ENCODE assay signal across 12 cellular contexts in the genomic region with DNA sequence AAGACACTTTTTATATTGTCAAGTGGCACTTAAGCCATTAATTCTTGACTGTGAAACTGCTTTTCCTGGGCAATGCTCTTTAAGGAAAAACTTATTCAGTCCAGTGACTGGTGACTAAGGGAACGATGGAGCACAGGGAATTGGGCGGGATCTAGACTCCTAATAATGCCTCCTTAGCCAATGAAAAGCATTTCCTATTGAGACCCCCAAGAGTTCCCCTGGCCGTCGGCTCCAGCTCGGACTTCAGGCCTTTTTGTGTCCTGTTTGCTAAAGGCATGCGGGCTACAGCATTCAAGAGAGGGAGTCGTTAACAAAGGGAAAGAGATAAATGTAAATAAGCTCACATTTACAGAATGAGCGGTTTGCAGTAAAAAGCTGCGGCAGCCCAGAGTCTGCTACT. TPM values are rescaled to one million over a fixed set of nuclear protein-coding genes. Genes with fewer than 3 reads are reported as not detected.
A peak's percentile ranks its signal among the peaks of the same experiment; 100 is the strongest.
DNase-seq lines count a peak whose midpoint lies in the region; ATAC-seq, FAIRE-seq and TF ChIP-seq lines count a peak whose summit lies in the region.
"Had no signal": no experiment of that assay in that cellular context is flagged by ENCODE, and none has a peak within 500 bp of the region (broad histone marks: within the 10 kb centered on the region; RNA-seq: fewer than 3 reads in every experiment).

TSS of gene LPAR4 (plus strand) at position 250 of the 400 bp plus-strand sequence. CDS start 7,150 bp downstream, outside the sequence.

- H3K9me3 ChIP-seq in HUES6 (ENCODE audit: control insufficient read depth, insufficient read depth, low read depth, low read length) (no peaks in the 10 kb centered on the region), ectodermal cell (ENCODE audit: control insufficient read depth, low read length) (no peaks in the 10 kb centered on the region), skeletal muscle satellite cell (replicated peaks; ENCODE audit: low read length) (no peaks in the 10 kb centered on the region)

- FAIRE-seq in D721Med (lab: Jason Lieb, UNC), result no peak

- H3K27ac ChIP-seq in HUES6 (ENCODE audit: low read depth, low read length) (no peak within 1 kb of the TSS; the same call in 1 of the 2 replicates), ectodermal cell (ENCODE audit: insufficient read depth, low read depth, low read length, poor library complexity, severe bottlenecking) (peak within 1 kb of the TSS; percentile 76)
- H3K27ac ChIP-seq: PC-9 had no signal

- no peaks in the 10 kb centered on the region for H3K36me3 ChIP-seq in HUES6 (ENCODE audit: control insufficient read depth, insufficient read depth, low read length)
- H3K36me3 ChIP-seq in ectodermal cell (ENCODE audit: control insufficient read depth, insufficient read depth, low read length), result no peaks in the 10 kb centered on the region
- H3K36me3 ChIP-seq in skeletal muscle satellite cell (ENCODE audit: insufficient read depth, low read length), result no peaks in the 10 kb centered on the region

- peaks cover 29% of the 10 kb centered on the region for H3K4me1 ChIP-seq in HUES6 (ENCODE audit: control insufficient read depth, insufficient read depth, low read length)
- no peaks in the 10 kb centered on the region for H3K4me1 ChIP-seq in ectodermal cell (ENCODE audit: control insufficient read depth, insufficient read depth, low read length)
- H3K4me1 ChIP-seq in skeletal muscle satellite cell (ENCODE audit: control insufficient read depth, insufficient read depth, low read length), result no peaks in the 10 kb centered on the region

- ATAC-seq in HG02852 (IDR thresholded peaks at IDR 0.05; ENCODE audit: unreplicated experiment), result no peak

- H3K4me2 ChIP-seq in skeletal muscle satellite cell (ENCODE audit: low read length), result peak within 1 kb of the TSS; percentile 80
- H3K4me2 ChIP-seq: PC-9 had no signal

- TF ChIP-seq CTCF in D721Med (IDR thresholded peaks at IDR 0.05; ENCODE audit: insufficient read depth, missing control alignments) (no peak), GM10266 (IDR thresholded peaks at IDR 0.05; ENCODE audit: control insufficient read depth, insufficient read depth, low read depth, missing control alignments) (no peak)

- no peak within 1 kb of the TSS for H3K9ac ChIP-seq in HUES6 (ENCODE audit: low read length)
- peak within 1 kb of the TSS; percentile 64 for H3K9ac ChIP-seq in skeletal muscle satellite cell (ENCODE audit: low read depth, low read length)

- peak within 1 kb of the TSS; percentile 51 for H3K4me3 ChIP-seq in HUES6 (ENCODE audit: low read depth, low read length)
- peak within 1 kb of the TSS; percentile 43 for H3K4me3 ChIP-seq in ectodermal cell (ENCODE audit: insufficient read depth, low read depth, low read length)
- peak within 1 kb of the TSS; percentile 69 for H3K4me3 ChIP-seq in skeletal muscle satellite cell (ENCODE audit: low read length)
- H3K4me3 ChIP-seq: PC-9 had no signal

- H3K27me3 ChIP-seq in HUES6 (ENCODE audit: control insufficient read depth, insufficient read depth, low read length) (no peaks in the 10 kb centered on the region), ectodermal cell (ENCODE audit: control insufficient read depth, insufficient read depth, low read length, poor library complexity, severe bottlenecking) (no peaks in the 10 kb centered on the region), skeletal muscle satellite cell (ENCODE audit: control insufficient read depth, insufficient read depth, low read length) (no peaks in the 10 kb centered on the region)

- 0% methylated on average over 6 to 8 of the region's 9 CpGs for WGBS in ectodermal cell, 2 experiments

- DNase-seq in kidney glomerular epithelial cell (lab: John Stamatoyannopoulos, UW), result peak; percentile 0
- DNase-seq in NCI-H2029 treated with DMSO at 0.1 percent for 48 hours (lab: John Stamatoyannopoulos, UW), result no peak
- no peak for DNase-seq in D721Med (ENCODE audit: insufficient read length, low spot score)
- no peak for DNase-seq in GM10266 (ENCODE audit: extremely low spot score)
- DNase-seq: activated CD4-positive, alpha-beta T cell treated with anti-CD3 and anti-CD28 coated beads, Interleukin-2, amount 10 ng/mL, durations not matched to agents 24 days and 14 days; left cardiac atrium; PC-9 had no signal

RNA-seq across cellular contexts. Expression of gene LPAR4, which starts in this region (rescaled TPM):
- 56.7 TPM for polyA plus RNA-seq in ectodermal cell (2013, experiment 1 of 4)
- 65.8 TPM for polyA plus RNA-seq in ectodermal cell (2013, experiment 2 of 4)
- 45.4 TPM for polyA plus RNA-seq in ectodermal cell (2013, experiment 3 of 4)
- 53.8 TPM for polyA plus RNA-seq in ectodermal cell (2013, experiment 4 of 4)
- 0.87 TPM in 1 of 2 replicates, not detected in the other for total RNA-seq in skeletal muscle satellite cell (2012; rRNA removed)
- total RNA-seq: activated CD4-positive, alpha-beta T cell treated with anti-CD3 and anti-CD28 coated beads, Interleukin-2, amount 10 ng/mL, durations not matched to agents 24 days and 14 days; Daoy; PC-9 had no signal
